In genomic region chr2:98683728-98684127, GRCh38 we compare ENCODE assay signal across 16 cellular contexts.
"Had no signal": no experiment of that assay in that cellular context is flagged by ENCODE, and none has a peak within 500 bp of the region (broad histone marks: within the 10 kb centered on the region; RNA-seq: fewer than 3 reads in every experiment).

No MANE protein-coding gene starts in this region.

- H3K4me3 ChIP-seq: adrenal gland, coronary artery, lower lobe of right lung, SJCRH30, suprapubic skin, upper lobe of right lung had no signal

- H3K4me1 ChIP-seq: adrenal gland, lower lobe of right lung, SJCRH30, suprapubic skin had no signal

- H3K36me3 Mint-ChIP-seq: mesothelial cell of epicardium had no signal

- H3K36me3 ChIP-seq: adrenal gland, lower lobe of right lung, SJCRH30, suprapubic skin, upper lobe of right lung had no signal

- H3K27ac ChIP-seq: adrenal gland, coronary artery, lower lobe of right lung, SJCRH30, suprapubic skin, upper lobe of right lung had no signal

- H3K4me3 Mint-ChIP-seq: mesothelial cell of epicardium had no signal

- ATAC-seq: lower lobe of right lung, right cardiac atrium, upper lobe of right lung had no signal

- H3K9me3 ChIP-seq: adrenal gland, lower lobe of right lung, SJCRH30, suprapubic skin, upper lobe of right lung had no signal

- H3K27ac Mint-ChIP-seq: mesothelial cell of epicardium had no signal

- H3K4me1 Mint-ChIP-seq: mesothelial cell of epicardium had no signal

- DNase-seq: activated CD4-positive, CD25-positive, alpha-beta regulatory T cell treated with anti-CD3 and anti-CD28 coated beads, Interleukin-2, amount 50 U/mL, for 72 hours; activated effector memory CD4-positive, alpha-beta T cell treated with anti-CD3 and anti-CD28 coated beads, Interleukin-2, amount 50 U/mL, for 16 hours; adrenal gland; caudate nucleus; effector CD8-positive, alpha-beta T cell; lower lobe of right lung; posterior cingulate gyrus; right cardiac atrium; SJCRH30; small intestine; SW 1271; T-helper 9 cell; upper lobe of right lung had no signal

- H3K27me3 ChIP-seq: adrenal gland, SJCRH30, suprapubic skin, upper lobe of right lung had no signal
